ENCODE assay signal across 9 cellular contexts in the genomic region with DNA sequence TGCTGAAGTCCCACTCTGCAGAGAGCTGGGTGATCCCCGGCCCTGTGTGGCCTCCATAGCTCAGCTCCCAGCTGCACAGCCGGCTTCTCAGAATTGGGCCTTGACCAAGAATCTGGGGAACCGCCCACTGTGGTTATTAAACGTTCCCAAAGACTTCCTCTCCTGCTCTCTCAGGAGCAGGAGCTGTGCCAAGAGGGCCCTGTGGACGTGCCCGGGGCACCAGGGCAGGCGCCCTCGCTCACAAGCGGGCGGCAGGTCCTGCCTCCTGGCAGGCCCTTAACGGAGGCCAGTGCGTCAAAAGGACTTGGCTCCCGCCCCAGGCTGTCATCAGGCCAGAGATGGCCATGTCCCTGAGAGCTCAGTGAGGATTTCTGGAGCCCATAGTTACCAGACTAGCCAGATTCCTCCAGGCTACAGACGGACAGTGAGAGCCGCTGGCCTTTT. TPM values are rescaled to one million over a fixed set of nuclear protein-coding genes. Genes with fewer than 3 reads are reported as not detected.
DNase-seq lines count a peak whose midpoint lies in the region; ATAC-seq, FAIRE-seq and TF ChIP-seq lines count a peak whose summit lies in the region.
"Had no signal": no experiment of that assay in that cellular context is flagged by ENCODE, and none has a peak within 500 bp of the region (broad histone marks: within the 10 kb centered on the region; RNA-seq: fewer than 3 reads in every experiment).

No MANE protein-coding gene starts in this region.

- H3K4me1 Mint-ChIP-seq in astrocyte (ENCODE audit: low read depth, unreplicated experiment): no peaks in the 10 kb centered on the region
- no peaks in the 10 kb centered on the region for H3K4me1 Mint-ChIP-seq in endothelial cell (ENCODE audit: unreplicated experiment)

- H3K4me1 ChIP-seq in IMR-90 (ENCODE audit: control insufficient read depth, insufficient read depth, low read length) (peaks cover 14% of the 10 kb centered on the region), astrocyte (ENCODE audit: insufficient read depth, low read length) (peaks cover 16% of the 10 kb centered on the region)

- H2BK20ac ChIP-seq in IMR-90 (ENCODE audit: low read depth, low read length): no peak overlapping the region

- no peak overlapping the region for H4K5ac ChIP-seq in IMR-90 (ENCODE audit: low read depth, low read length)

- no peak overlapping the region for H3K27ac Mint-ChIP-seq in astrocyte (ENCODE audit: unreplicated experiment)
- no peak overlapping the region for H3K27ac Mint-ChIP-seq in endothelial cell (ENCODE audit: unreplicated experiment)

- H2AK5ac ChIP-seq in IMR-90 (ENCODE audit: low read depth, low read length): no peak overlapping the region

- dilution Hi-C loops in IMR-90 (cut with HindIII; ENCODE audit: low sequenced_read_pairs, unreplicated experiment): no loop called here

- H3K9me3 Mint-ChIP-seq in astrocyte (ENCODE audit: unreplicated experiment) (no peaks in the 10 kb centered on the region), endothelial cell (ENCODE audit: unreplicated experiment) (no peaks in the 10 kb centered on the region)
- H3K9me3 Mint-ChIP-seq: memory B cell had no signal

- H3K23ac ChIP-seq in IMR-90 (ENCODE audit: low read depth, low read length): no peak overlapping the region

- no peak for TF ChIP-seq RAD21 in IMR-90 (IDR thresholded peaks at IDR 0.05; ENCODE audit: low read length)

- FAIRE-seq in astrocyte (lab: Jason Lieb, UNC): no peak

- H3K36me3 Mint-ChIP-seq in astrocyte (ENCODE audit: low read depth, unreplicated experiment) (peaks cover 2% of the 10 kb centered on the region), endothelial cell (ENCODE audit: low read depth, unreplicated experiment) (peaks cover 5% of the 10 kb centered on the region)

- H3K4me3 Mint-ChIP-seq in astrocyte (ENCODE audit: unreplicated experiment) (no peak overlapping the region), endothelial cell (ENCODE audit: unreplicated experiment) (no peak overlapping the region)
- H3K4me3 Mint-ChIP-seq: memory B cell had no signal

- H3K9me3 ChIP-seq in IMR-90 (ENCODE audit: control insufficient read depth, insufficient read depth, low read length): no peaks in the 10 kb centered on the region
- no peaks in the 10 kb centered on the region for H3K9me3 ChIP-seq in astrocyte (ENCODE audit: insufficient read depth, low read depth, low read length)

- H3K4me2 ChIP-seq in IMR-90 (ENCODE audit: low read depth, low read length) (no peak overlapping the region), astrocyte (ENCODE audit: low read length) (peak overlapping the region; percentile 43)

- no peak for TF ChIP-seq CTCF in IMR-90 (conservative IDR thresholded peaks at IDR 0.05; ENCODE audit: low read depth, low read length)
- TF ChIP-seq CTCF in astrocyte (IDR thresholded peaks at IDR 0.05; ENCODE audit: insufficient read depth, low read depth, low read length): no peak
- TF ChIP-seq CTCF in endothelial cell (IDR thresholded peaks at IDR 0.05; ENCODE audit: unreplicated experiment): no peak

- peak overlapping the region in 1 of 2 experiments; percentile 58; a peak in 1 of 4 replicates for H4K8ac ChIP-seq in IMR-90 (ENCODE audit: low read depth in 2 of 2, low read length in 2 of 2)

- CTCF ChIA-PET in IMR-90 (lab: Yijun Ruan, JAX): interaction anchor here (0.6 to 0.8 kb wide), 3 partner anchors 22 to 174 kb away, joined by 3 to 6 read pairs (median 3); no protein-coding TSS in a partner anchor

- H2AFZ ChIP-seq in IMR-90 (replicated peaks; ENCODE audit: low read length, poor library complexity) (peak overlapping the region; percentile 73), astrocyte (ENCODE audit: low read depth, low read length) (no peak overlapping the region)

- intact Hi-C loops in IMR-90 (cut with micrococcal nuclease): no loop called here

- H3K27ac ChIP-seq in IMR-90 (ENCODE audit: insufficient read depth, low read length): no peak overlapping the region
- H3K27ac ChIP-seq in astrocyte (ENCODE audit: low read depth, low read length): no peak overlapping the region
- H3K27ac ChIP-seq in substantia nigra (ENCODE audit: low read depth, low read length, poor library complexity, severe bottlenecking): peak overlapping the region; percentile 45

- no peak overlapping the region for H2BK120ac ChIP-seq in IMR-90 (ENCODE audit: low read depth, low read length)

- no peak for TF ChIP-seq POLR2A in IMR-90 (IDR thresholded peaks at IDR 0.05; ENCODE audit: low read depth, low read length)

- peak overlapping the region; percentile 60; the same call in 1 of the 2 replicates for H3K4ac ChIP-seq in IMR-90 (ENCODE audit: low read depth, low read length)

- H4K91ac ChIP-seq in IMR-90 (ENCODE audit: insufficient read depth, low read depth, low read length): no peak overlapping the region

- H4K20me1 ChIP-seq in IMR-90 (ENCODE audit: insufficient read depth, low read length): no peaks in the 10 kb centered on the region
- no peaks in the 10 kb centered on the region for H4K20me1 ChIP-seq in astrocyte (ENCODE audit: insufficient read depth, low read length)

- no peak overlapping the region for H3K4me3 ChIP-seq in IMR-90 (ENCODE audit: insufficient read depth, low read depth, low read length)
- H3K4me3 ChIP-seq in astrocyte (ENCODE audit: insufficient read depth, low read depth, low read length): no peak overlapping the region

- no peak overlapping the region for H3K18ac ChIP-seq in IMR-90 (ENCODE audit: low read depth, low read length)

- peaks cover 17% of the 10 kb centered on the region; the same call in 1 of the 2 replicates for H3K27me3 ChIP-seq in IMR-90 (ENCODE audit: control insufficient read depth, insufficient read depth, low read length)
- no peaks in the 10 kb centered on the region for H3K27me3 ChIP-seq in astrocyte (ENCODE audit: insufficient read depth, low read length)

- H2BK5ac ChIP-seq in IMR-90 (ENCODE audit: low read depth, low read length, poor library complexity, severe bottlenecking): no peak overlapping the region

- no peak overlapping the region for H3K9ac ChIP-seq in IMR-90 (ENCODE audit: low read depth, low read length)
- H3K9ac ChIP-seq in astrocyte (ENCODE audit: low read length): no peak overlapping the region

- H3K56ac ChIP-seq in IMR-90 (ENCODE audit: extremely low read depth, insufficient read depth, low read length): no peak overlapping the region

- DNase-seq in IMR-90 (peak; percentile 84), astrocyte (ENCODE audit: low read depth) (peak; percentile 81), hypothalamus (lab: John Stamatoyannopoulos, UW) (peak in 49 of 51 donors; percentile 22 to 93 (median 75)), substantia nigra (lab: John Stamatoyannopoulos, UW) (peak; percentile 13 to 96 (median 81)), NCI-H2171 treated with DMSO at 0.1 percent for 48 hours (lab: John Stamatoyannopoulos, UW) (no peak), endothelial cell (ENCODE audit: low spot score) (no peak)

- no peak overlapping the region for H2AK9ac ChIP-seq in IMR-90 (replicated peaks; ENCODE audit: low read depth, low read length, poor library complexity)

- in situ Hi-C loops in IMR-90 (cut with MboI; ENCODE audit: low sequenced_read_pairs): no loop called here

- no peaks in the 10 kb centered on the region for H3K79me2 ChIP-seq in astrocyte (ENCODE audit: insufficient read depth, low read length)

- BruUV-seq in IMR-90 (replicated peaks; lab: Mats Ljungman, UMichigan): no TSS peak

- 15% methylated on average over 5 of the region's 15 CpGs; no CpG with 5 or more reads in 1 of the 2 experiments for WGBS in IMR-90 (ENCODE audit: extremely low coverage in 2 of 2, insufficient read length in 1 of 2), 2 experiments

- H3K79me1 ChIP-seq in IMR-90 (ENCODE audit: low read depth in 1 of 2, low read length in 2 of 2): no peaks in the 10 kb centered on the region

- no peak overlapping the region for H3K14ac ChIP-seq in IMR-90 (replicated peaks; ENCODE audit: low read depth, low read length)

- H3K36me3 ChIP-seq in IMR-90 (ENCODE audit: control insufficient read depth, insufficient read depth, low read length) (no peaks in the 10 kb centered on the region), astrocyte (ENCODE audit: insufficient read depth, low read length) (no peaks in the 10 kb centered on the region)

- H2BK15ac ChIP-seq in IMR-90 (ENCODE audit: low read depth, low read length): peak overlapping the region; percentile 15; the same call in 1 of the 3 replicates

- peaks cover 3% of the 10 kb centered on the region; the same call in 1 of the 2 replicates for H3K9me1 ChIP-seq in IMR-90 (ENCODE audit: insufficient read depth, low read length)

- ATAC-seq in IMR-90 (ENCODE audit: low read depth) (peak; percentile 87), HG02981 (IDR thresholded peaks at IDR 0.05; ENCODE audit: unreplicated experiment) (no peak), HG03175 (IDR thresholded peaks at IDR 0.05; ENCODE audit: unreplicated experiment) (no peak)

- POLR2A ChIA-PET in IMR-90 (lab: Charles Lee; ENCODE audit: unreplicated experiment): no interaction called here

- peaks cover 43% of the 10 kb centered on the region for H3K27me3 Mint-ChIP-seq in astrocyte (ENCODE audit: low read depth, unreplicated experiment)
- H3K27me3 Mint-ChIP-seq in endothelial cell (ENCODE audit: unreplicated experiment): peaks cover 13% of the 10 kb centered on the region
- H3K27me3 Mint-ChIP-seq: memory B cell had no signal

TF ChIP-seq in IMR-90, 13 proteins besides CTCF, POLR2A, EP300 and RAD21:
- TF ChIP-seq RCOR1 (IDR thresholded peaks at IDR 0.05; ENCODE audit: insufficient replicate concordance, low read length): no peak
- TF ChIP-seq BHLHE40 (IDR thresholded peaks at IDR 0.05; ENCODE audit: low read depth, low read length): peak; percentile 47; the same call in 1 of the 2 replicates
TF ChIP-seq in IMR-90: peak in this region for 1.

RNA-seq across cellular contexts. Expression of a gene that starts 30.4 kb away (rescaled TPM):
- under 0.01 TPM in 1 of 2 replicates, not detected in the other for total RNA-seq in IMR-90 (2012; rRNA removed)
- 0.07 and 0.12 TPM in 2 replicates for polyA plus RNA-seq in IMR-90 (2012; rRNA removed)
- polyA plus RNA-seq in IMR-90 (2012; cell fraction: cytosol; rRNA removed): under 0.01 and 0.01 TPM in 2 replicates
- polyA plus RNA-seq in IMR-90 (2012; cell fraction: nucleus; rRNA removed; ENCODE audit: low replicate concordance): 0.26 and 0.38 TPM in 2 replicates
- 0.05 and 0.10 TPM in 2 replicates for total RNA-seq in astrocyte
- 0.72 TPM for total RNA-seq in endothelial cell (ENCODE audit: unreplicated experiment)

RNA-seq across cellular contexts. Expression of a gene that starts 54.4 kb away (rescaled TPM):
- total RNA-seq in IMR-90 (2012; rRNA removed) (1.9 and 2.2 TPM in 2 replicates), astrocyte (1.4 and 1.6 TPM in 2 replicates), endothelial cell (ENCODE audit: unreplicated experiment) (4.8 TPM)
- polyA plus RNA-seq in IMR-90 (2012; rRNA removed): not detected in 2 replicates
- polyA plus RNA-seq in IMR-90 (2012; cell fraction: cytosol; rRNA removed): not detected in 2 replicates
- polyA plus RNA-seq in IMR-90 (2012; cell fraction: nucleus; rRNA removed; ENCODE audit: low replicate concordance): 0.05 and 0.44 TPM in 2 replicates

Comparison
In these comparisons a context has a peak if more than half of its experiments do, and no peak if none do; other contexts are left out.
1. DNase-seq: peak in IMR-90 (single experiment), astrocyte (single experiment), hypothalamus (49 of 51) and substantia nigra (49 of 49); none in NCI-H2171 treated with DMSO at 0.1 percent for 48 hours (single experiment) and endothelial cell (single experiment).